In genomic region chr1:226956942-226957713, GRCh38 we compare ENCODE assay signal across 20 cellular contexts. TPM values are rescaled to one million over a fixed set of nuclear protein-coding genes. Genes with fewer than 3 reads are reported as not detected.
DNase-seq lines count a peak whose midpoint lies in the region; ATAC-seq and TF ChIP-seq lines count a peak whose summit lies in the region.
"Had no signal": no experiment of that assay in that cellular context is flagged by ENCODE, and none has a peak within 500 bp of the region (broad histone marks: within the 10 kb centered on the region; RNA-seq: fewer than 3 reads in every experiment).

No MANE protein-coding gene starts in this region.

- ATAC-seq in gastrocnemius medialis = peak; percentile 18 to 19
- ATAC-seq in HG03520 (IDR thresholded peaks at IDR 0.05; ENCODE audit: unreplicated experiment) = no peak

- in situ Hi-C loops in gastrocnemius medialis (cut with MboI; ENCODE audit: low sequenced_read_pairs in 4 of 4) = no loop called here
- in situ Hi-C loops in G401 (cut with HindIII; ENCODE audit: low sequenced_read_pairs) = no loop called here

- H3K9me3 Mint-ChIP-seq in Caco-2 (ENCODE audit: unreplicated experiment) = peaks cover 21% of the 10 kb centered on the region
- peaks cover 4% of the 10 kb centered on the region for H3K9me3 Mint-ChIP-seq in endothelial cell (ENCODE audit: unreplicated experiment)

- no peaks in the 10 kb centered on the region for H3K4me1 Mint-ChIP-seq in Caco-2 (ENCODE audit: low read depth, unreplicated experiment)
- peaks cover 19% of the 10 kb centered on the region for H3K4me1 Mint-ChIP-seq in endothelial cell (ENCODE audit: unreplicated experiment)

- H3K27ac Mint-ChIP-seq in Caco-2 (ENCODE audit: unreplicated experiment) (peak overlapping the region; percentile 8), endothelial cell (ENCODE audit: unreplicated experiment) (no peak overlapping the region)
- H3K27ac Mint-ChIP-seq: HFFc6 had no signal

- no peaks in the 10 kb centered on the region for H3K27me3 Mint-ChIP-seq in Caco-2 (ENCODE audit: insufficient read depth, unreplicated experiment)
- peaks cover 13% of the 10 kb centered on the region for H3K27me3 Mint-ChIP-seq in endothelial cell (ENCODE audit: unreplicated experiment)

- H3K4me3 Mint-ChIP-seq in Caco-2 (ENCODE audit: unreplicated experiment) (no peak overlapping the region), endothelial cell (ENCODE audit: unreplicated experiment) (peak overlapping the region; percentile 31)
- H3K4me3 Mint-ChIP-seq: HFFc6 had no signal

- BruUV-seq in Caco-2 (replicated peaks; lab: Mats Ljungman, UMichigan) = no TSS peak

- H3K27me3 ChIP-seq in Caco-2 (replicated peaks; ENCODE audit: control insufficient read depth, insufficient read depth, low read length) = no peaks in the 10 kb centered on the region
- H3K27me3 ChIP-seq in gastrocnemius medialis = no peaks in the 10 kb centered on the region
- H3K27me3 ChIP-seq: BLaER1 had no signal

- intact Hi-C loops in Caco-2 (cut with micrococcal nuclease; ENCODE audit: unreplicated experiment) (no loop called here), gastrocnemius medialis (cut with DNase I; ENCODE audit: low total_unique reads) (no loop called here)

- POLR2A ChIA-PET in Caco-2 (lab: Charles Lee) = no interaction called here

- H3K36me3 ChIP-seq in Caco-2 (ENCODE audit: control insufficient read depth, insufficient read depth, low read length) (peaks cover 1% of the 10 kb centered on the region; the same call in 1 of the 2 replicates), gastrocnemius medialis (no peaks in the 10 kb centered on the region)

- CTCF ChIA-PET in Caco-2 (lab: Charles Lee) = no interaction called here

- TF ChIP-seq CTCF in Caco-2 (IDR thresholded peaks at IDR 0.05; ENCODE audit: insufficient read depth in 1 of 2, low read depth in 1 of 2, low read length in 1 of 2, severe bottlenecking in 1 of 2, unreplicated experiment in 1 of 2) (no peak), endothelial cell (IDR thresholded peaks at IDR 0.05; ENCODE audit: unreplicated experiment) (no peak), gastrocnemius medialis (IDR thresholded peaks at IDR 0.05 in 4 of 5, conservative IDR thresholded peaks at IDR 0.05 in 1 of 5) (no peak)

- no peak for TF ChIP-seq POLR2A in gastrocnemius medialis (IDR thresholded peaks at IDR 0.05)

- H3K4me3 ChIP-seq in Caco-2 (ENCODE audit: low read depth, low read length) = no peak overlapping the region
- H3K4me3 ChIP-seq in gastrocnemius medialis = peak overlapping the region in 2 of 4 donors; percentile 10 to 14
- H3K4me3 ChIP-seq: BLaER1, PC-9 had no signal

- peak; percentile 1 for DNase-seq in activated CD4-positive, CD25-positive, alpha-beta regulatory T cell treated with anti-CD3 and anti-CD28 coated beads, Interleukin-2, amount 50 U/mL, for 72 hours
- DNase-seq in activated CD4-positive, CD25-positive, alpha-beta regulatory T cell (lab: John Stamatoyannopoulos, UW) = no peak
- DNase-seq in Caco-2 = no peak
- no peak for DNase-seq in endothelial cell (ENCODE audit: low spot score)
- peak in 1 of 2 donors; percentile 33 for DNase-seq in gastrocnemius medialis
- DNase-seq in germinal center (ENCODE audit: low spot score) = no peak
- DNase-seq in G401 (ENCODE audit: low spot score) = no peak
- DNase-seq: DMS153, EL, HFFc6, NCI-H1092 treated with DMSO at 0.1 percent for 48 hours, NCI-H1694, NCI-H2107, NCI-H226, NCI-H748 treated with DMSO at 0.1 percent for 48 hours, PC-9 had no signal

- H3K4me1 ChIP-seq in Caco-2 = no peaks in the 10 kb centered on the region
- peaks cover 41 to 47% of the 10 kb centered on the region in 2 donors for H3K4me1 ChIP-seq in gastrocnemius medialis

- H3K27ac ChIP-seq in gastrocnemius medialis = peak overlapping the region; percentile 99
- H3K27ac ChIP-seq: 22Rv1, BLaER1, KMS-11, PC-9 had no signal

- H3K36me3 Mint-ChIP-seq in Caco-2 (ENCODE audit: insufficient read depth, unreplicated experiment) (peaks cover 15% of the 10 kb centered on the region), endothelial cell (ENCODE audit: low read depth, unreplicated experiment) (peaks cover 16% of the 10 kb centered on the region)

- no peaks in the 10 kb centered on the region; the same call in 1 of the 2 replicates for H3K9me3 ChIP-seq in Caco-2
- H3K9me3 ChIP-seq in gastrocnemius medialis = no peaks in the 10 kb centered on the region

RNA-seq across cellular contexts. Expression of gene COQ8A, which starts 17.0 kb away (rescaled TPM):
- total RNA-seq in Caco-2 (2022) (50.0 and 57.2 TPM in 2 replicates), endothelial cell (ENCODE audit: unreplicated experiment) (22.7 TPM), gastrocnemius medialis (1,000 to 10,000 TPM in 3 of 4 donors, 100 to 1,000 TPM in 1; 950 to 2,403 (median 1,384) TPM)
- 31.7 and 33.5 TPM in 2 replicates for total RNA-seq in G401 (2014; rRNA removed; shearing (Covaris generic))

Comparison
In these comparisons a context has a peak if more than half of its experiments do, and no peak if none do; other contexts are left out.
1. RNA of gene COQ8A, which starts 17.0 kb away (total RNA-seq): 950 to 2,403 TPM in gastrocnemius medialis; 50.0 to 57.2 TPM in Caco-2, 31.7 to 33.5 TPM in G401 and 22.7 TPM in endothelial cell (single experiment); every median in the first group is over 10 times any median in the second.